22 cellular contexts compared by ENCODE assay signal in genomic region chr16:70734522-70734921, GRCh38. TPM values are rescaled to one million over a fixed set of nuclear protein-coding genes. Genes with fewer than 3 reads are reported as not detected.
DNase-seq lines count a peak whose midpoint lies in the region; ATAC-seq, FAIRE-seq and TF ChIP-seq lines count a peak whose summit lies in the region.
"Had no signal": no experiment of that assay in that cellular context is flagged by ENCODE, and none has a peak within 500 bp of the region (broad histone marks: within the 10 kb centered on the region; RNA-seq: fewer than 3 reads in every experiment).

No MANE protein-coding gene starts in this region.

- H3K9ac ChIP-seq in mesenchymal stem cell (ENCODE audit: low read length) = peak overlapping the region; percentile 85

- no peak overlapping the region for H2BK120ac ChIP-seq in mesenchymal stem cell (ENCODE audit: low read depth, low read length)

- H3K27ac ChIP-seq in mesenchymal stem cell (ENCODE audit: low read length, poor library complexity, severe bottlenecking) = no peak overlapping the region
- peak overlapping the region in 5 of 8 donors; percentile 58 to 87 (median 79) for H3K27ac ChIP-seq in spleen
- no peak overlapping the region for H3K27ac ChIP-seq in WERI-Rb-1
- H3K27ac ChIP-seq: 22Rv1, epithelial cell of prostate had no signal

- no peaks in the 10 kb centered on the region for H3K27me3 ChIP-seq in mesenchymal stem cell (ENCODE audit: control insufficient read depth in 1 of 2, insufficient read depth in 1 of 2, low read length in 2 of 2)
- H3K27me3 ChIP-seq in spleen (replicated peaks in 1 of 7) = no peaks in the 10 kb centered on the region
- H3K27me3 ChIP-seq in WERI-Rb-1 (ENCODE audit: insufficient read depth, low read depth, severe bottlenecking) = no peaks in the 10 kb centered on the region
- H3K27me3 ChIP-seq: BE2C, left lung, testis had no signal

- no peak for DNase-seq in activated CD4-positive, alpha-beta T cell treated with anti-CD3 and anti-CD28 coated beads, Interleukin-2, amount 10 ng/mL, durations not matched to agents 24 days and 14 days
- DNase-seq in activated CD4-positive, alpha-beta T cell treated with anti-CD3 and anti-CD28 coated beads, Interleukin-2, amount 50 U/mL, for 1 hour = no peak
- DNase-seq in activated naive CD8-positive, alpha-beta T cell treated with anti-CD3 and anti-CD28 coated beads, Interleukin-2, amount 10 ng/mL, durations not matched to agents 7 days and 5 days = no peak
- DNase-seq in mesenchymal stem cell = no peak
- DNase-seq in spleen = no peak
- no peak for DNase-seq in WERI-Rb-1
- DNase-seq in GM12891 (ENCODE audit: insufficient read length, low spot score) = no peak
- DNase-seq in GOT3 (lab: John Stamatoyannopoulos, UW) = no peak
- DNase-seq: activated CD4-positive, CD25-positive, alpha-beta regulatory T cell treated with anti-CD3 and anti-CD28 coated beads, Interleukin-2, amount 50 U/mL, for 72 hours; activated CD8-positive, alpha-beta memory T cell treated with anti-CD3 and anti-CD28 coated beads, Interleukin-2, amount 10 ng/mL, durations not matched to agents 7 days and 5 days; activated gamma-delta T cell treated with Interleukin-2 at 50 U/mL for 16 hours; BE2C; NCI-H1436; PC-3; T1000 had no signal

- no peaks in the 10 kb centered on the region for H3K9me3 Mint-ChIP-seq in activated CD4-positive, alpha-beta T cell treated with anti-CD3 and anti-CD28 coated beads, Interleukin-2, amount 10 ng/mL, durations not matched to agents 24 days and 14 days
- H3K9me3 Mint-ChIP-seq in activated naive CD8-positive, alpha-beta T cell treated with anti-CD3 and anti-CD28 coated beads, Interleukin-2, amount 10 ng/mL, durations not matched to agents 7 days and 5 days = no peaks in the 10 kb centered on the region
- H3K9me3 Mint-ChIP-seq: dendritic cell treated with granulocyte-macrophage colony-stimulating factor and Interleukin-4, amounts not matched to agents 40 ng/mL and 50 ng/mL, for 4 days had no signal

- no peak for TF ChIP-seq POLR2A in spleen (IDR thresholded peaks at IDR 0.05)
- TF ChIP-seq POLR2A in GM12891 (IDR thresholded peaks at IDR 0.05; ENCODE audit: low read depth, low read length) = no peak

- no peak overlapping the region for H2BK12ac ChIP-seq in mesenchymal stem cell (ENCODE audit: low read length in 2 of 2)

- no peak for FAIRE-seq in GM12891 (lab: Jason Lieb, UNC)
- FAIRE-seq: D721Med, G401.6 had no signal

- POLR2A ChIA-PET in activated naive CD8-positive, alpha-beta T cell treated with anti-CD3 and anti-CD28 coated beads, Interleukin-2, amount 10 ng/mL, durations not matched to agents 7 days and 5 days (lab: Charles Lee) = interaction anchor here (1.5 kb wide), 1 partner anchor 38 kb away, joined by 4 read pairs; no protein-coding TSS in a partner anchor

- no peak overlapping the region for H3K4me3 ChIP-seq in mesenchymal stem cell (ENCODE audit: insufficient read depth in 1 of 2, low read depth in 1 of 2, low read length in 2 of 2)
- H3K4me3 ChIP-seq in spleen = no peak overlapping the region
- no peak overlapping the region for H3K4me3 ChIP-seq in WERI-Rb-1 (ENCODE audit: low read depth, low read length)
- H3K4me3 ChIP-seq: left lung, testis had no signal

- H3K4me1 ChIP-seq in mesenchymal stem cell (ENCODE audit: control insufficient read depth, insufficient read depth, low read depth, low read length) (peaks cover 43% of the 10 kb centered on the region), spleen (peaks cover 18 to 47% (median 32%) of the 10 kb centered on the region in 6 donors)

- no peak overlapping the region for H3K4me3 Mint-ChIP-seq in activated CD4-positive, alpha-beta T cell treated with anti-CD3 and anti-CD28 coated beads, Interleukin-2, amount 10 ng/mL, durations not matched to agents 24 days and 14 days
- no peak overlapping the region for H3K4me3 Mint-ChIP-seq in activated naive CD8-positive, alpha-beta T cell treated with anti-CD3 and anti-CD28 coated beads, Interleukin-2, amount 10 ng/mL, durations not matched to agents 7 days and 5 days
- H3K4me3 Mint-ChIP-seq: activated CD8-positive, alpha-beta memory T cell treated with anti-CD3 and anti-CD28 coated beads, Interleukin-2, amount 10 ng/mL, durations not matched to agents 7 days and 5 days; dendritic cell treated with granulocyte-macrophage colony-stimulating factor and Interleukin-4, amounts not matched to agents 40 ng/mL and 50 ng/mL, for 4 days had no signal

- no peak overlapping the region for H2BK5ac ChIP-seq in mesenchymal stem cell (ENCODE audit: low read depth, low read length, poor library complexity, severe bottlenecking)

- 100% methylated on average over 1 of the region's 1 CpG for WGBS in mesenchymal stem cell
- 76 to 100% (median 96%) methylated on average over 1 of the region's 1 CpG for WGBS in spleen, 5 donors

- no peak overlapping the region for H4K8ac ChIP-seq in mesenchymal stem cell (ENCODE audit: low read length)

- H3K9me3 ChIP-seq in mesenchymal stem cell (ENCODE audit: control insufficient read depth, low read length) (no peaks in the 10 kb centered on the region), spleen (no peaks in the 10 kb centered on the region), WERI-Rb-1 (ENCODE audit: severe bottlenecking) (no peaks in the 10 kb centered on the region)
- H3K9me3 ChIP-seq: BE2C, left lung, testis had no signal

- no peak overlapping the region for H3K23ac ChIP-seq in mesenchymal stem cell (ENCODE audit: low read length in 2 of 2)

- intact Hi-C loops in activated CD4-positive, alpha-beta T cell treated with anti-CD3 and anti-CD28 coated beads, Interleukin-2, amount 10 ng/mL, durations not matched to agents 24 days and 14 days (cut with micrococcal nuclease) = no loop called here
- intact Hi-C loops in spleen (cut with DNase I; ENCODE audit: low total_unique reads) = no loop called here

- peaks cover 35% of the 10 kb centered on the region for H3K36me3 Mint-ChIP-seq in activated CD4-positive, alpha-beta T cell treated with anti-CD3 and anti-CD28 coated beads, Interleukin-2, amount 10 ng/mL, durations not matched to agents 24 days and 14 days (ENCODE audit: low read depth)
- peaks cover 10% of the 10 kb centered on the region for H3K36me3 Mint-ChIP-seq in activated naive CD8-positive, alpha-beta T cell treated with anti-CD3 and anti-CD28 coated beads, Interleukin-2, amount 10 ng/mL, durations not matched to agents 7 days and 5 days

- H3K4me2 ChIP-seq in mesenchymal stem cell (ENCODE audit: low read length, poor library complexity, severe bottlenecking) = no peak overlapping the region

- H3K27ac Mint-ChIP-seq in activated CD4-positive, alpha-beta T cell treated with anti-CD3 and anti-CD28 coated beads, Interleukin-2, amount 10 ng/mL, durations not matched to agents 24 days and 14 days = peak overlapping the region; percentile 34
- H3K27ac Mint-ChIP-seq in activated naive CD8-positive, alpha-beta T cell treated with anti-CD3 and anti-CD28 coated beads, Interleukin-2, amount 10 ng/mL, durations not matched to agents 7 days and 5 days = peak overlapping the region; percentile 37
- H3K27ac Mint-ChIP-seq: activated CD8-positive, alpha-beta memory T cell treated with anti-CD3 and anti-CD28 coated beads, Interleukin-2, amount 10 ng/mL, durations not matched to agents 7 days and 5 days; dendritic cell treated with granulocyte-macrophage colony-stimulating factor and Interleukin-4, amounts not matched to agents 40 ng/mL and 50 ng/mL, for 4 days had no signal

- peaks cover 47% of the 10 kb centered on the region for H3K4me1 Mint-ChIP-seq in activated CD4-positive, alpha-beta T cell treated with anti-CD3 and anti-CD28 coated beads, Interleukin-2, amount 10 ng/mL, durations not matched to agents 24 days and 14 days
- peaks cover 32% of the 10 kb centered on the region for H3K4me1 Mint-ChIP-seq in activated naive CD8-positive, alpha-beta T cell treated with anti-CD3 and anti-CD28 coated beads, Interleukin-2, amount 10 ng/mL, durations not matched to agents 7 days and 5 days

- no peak overlapping the region for H3K14ac ChIP-seq in mesenchymal stem cell (ENCODE audit: low read length in 2 of 2)

- no peak for TF ChIP-seq CTCF in spleen (IDR thresholded peaks at IDR 0.05 in 8 of 11, conservative IDR thresholded peaks at IDR 0.05 in 3 of 11)
- TF ChIP-seq CTCF in WERI-Rb-1 (IDR thresholded peaks at IDR 0.05; ENCODE audit: low read depth, low read length) = no peak

- no peak overlapping the region for H2AK5ac ChIP-seq in mesenchymal stem cell (ENCODE audit: low read length, severe bottlenecking)

- H3K18ac ChIP-seq in mesenchymal stem cell (ENCODE audit: low read depth in 1 of 2, low read length in 2 of 2) = no peak overlapping the region

- no peak overlapping the region for H2BK15ac ChIP-seq in mesenchymal stem cell (ENCODE audit: low read depth, poor library complexity, severe bottlenecking)

- H3K4ac ChIP-seq in mesenchymal stem cell (ENCODE audit: low read depth in 1 of 2, low read length in 2 of 2) = no peak overlapping the region

- peaks cover 15 to 21% of the 10 kb centered on the region in 2 experiments for H3K36me3 ChIP-seq in mesenchymal stem cell (ENCODE audit: control insufficient read depth in 1 of 2, insufficient read depth in 2 of 2, low read depth in 1 of 2, low read length in 2 of 2)
- peaks cover 0 to 62% (median 17%) of the 10 kb centered on the region in 6 donors for H3K36me3 ChIP-seq in spleen
- H3K36me3 ChIP-seq in WERI-Rb-1 = no peaks in the 10 kb centered on the region; the same call in none of the 2 replicates
- H3K36me3 ChIP-seq: BE2C had no signal

- peaks cover 6% of the 10 kb centered on the region for H3K79me1 ChIP-seq in mesenchymal stem cell (replicated peaks; ENCODE audit: low read length, poor library complexity, severe bottlenecking)

- no peak overlapping the region for H2AFZ ChIP-seq in mesenchymal stem cell (ENCODE audit: low read depth, low read length)

- no peak overlapping the region for H4K91ac ChIP-seq in mesenchymal stem cell (ENCODE audit: low read length)

- H3K27me3 Mint-ChIP-seq in activated CD4-positive, alpha-beta T cell treated with anti-CD3 and anti-CD28 coated beads, Interleukin-2, amount 10 ng/mL, durations not matched to agents 24 days and 14 days = no peaks in the 10 kb centered on the region
- no peaks in the 10 kb centered on the region for H3K27me3 Mint-ChIP-seq in activated naive CD8-positive, alpha-beta T cell treated with anti-CD3 and anti-CD28 coated beads, Interleukin-2, amount 10 ng/mL, durations not matched to agents 7 days and 5 days
- H3K27me3 Mint-ChIP-seq: activated CD8-positive, alpha-beta memory T cell treated with anti-CD3 and anti-CD28 coated beads, Interleukin-2, amount 10 ng/mL, durations not matched to agents 7 days and 5 days; dendritic cell treated with granulocyte-macrophage colony-stimulating factor and Interleukin-4, amounts not matched to agents 40 ng/mL and 50 ng/mL, for 4 days had no signal

- ATAC-seq in activated naive CD8-positive, alpha-beta T cell treated with anti-CD3 and anti-CD28 coated beads, Interleukin-2, amount 10 ng/mL, durations not matched to agents 7 days and 5 days (ENCODE audit: low read depth) = no peak
- ATAC-seq: activated CD8-positive, alpha-beta memory T cell treated with anti-CD3 and anti-CD28 coated beads, Interleukin-2, amount 10 ng/mL, durations not matched to agents 7 days and 5 days; PC-3 had no signal

RNA-seq across cellular contexts. Expression of gene MTSS2, which starts 48.7 kb away (rescaled TPM):
- 2.6 and 3.7 TPM in 2 replicates for total RNA-seq in activated CD4-positive, alpha-beta T cell treated with anti-CD3 and anti-CD28 coated beads, Interleukin-2, amount 10 ng/mL, durations not matched to agents 24 days and 14 days
- total RNA-seq in activated naive CD8-positive, alpha-beta T cell treated with anti-CD3 and anti-CD28 coated beads, Interleukin-2, amount 10 ng/mL, durations not matched to agents 7 days and 5 days = 1 to 10 TPM; 4.6 to 4.8 TPM
- polyA plus RNA-seq in mesenchymal stem cell (2013, experiment 1 of 2) = 105 TPM
- polyA plus RNA-seq in mesenchymal stem cell (2013, experiment 2 of 2) = 103 TPM
- total RNA-seq in spleen = 100 to 1,000 TPM in 3 of 7 donors, 10 to 100 TPM in 4; 40.6 to 116 (median 94.6) TPM
- 10 to 100 TPM in 2 of 3 donors, 1 to 10 TPM in 1; 9.0 to 66.7 (median 12.2) TPM for polyA plus RNA-seq in spleen
- polyA plus RNA-seq in GM12891 (2012; ENCODE audit: low read depth, missing spikeins) = 0.21 TPM

Comparison
In these comparisons a context has a peak if more than half of its experiments do, and no peak if none do; other contexts are left out.
1. H3K27ac ChIP-seq: peak in spleen (5 of 8); none in mesenchymal stem cell (single experiment) and WERI-Rb-1 (single experiment).